1 cellular context compared by ENCODE assay signal in the genomic region with DNA sequence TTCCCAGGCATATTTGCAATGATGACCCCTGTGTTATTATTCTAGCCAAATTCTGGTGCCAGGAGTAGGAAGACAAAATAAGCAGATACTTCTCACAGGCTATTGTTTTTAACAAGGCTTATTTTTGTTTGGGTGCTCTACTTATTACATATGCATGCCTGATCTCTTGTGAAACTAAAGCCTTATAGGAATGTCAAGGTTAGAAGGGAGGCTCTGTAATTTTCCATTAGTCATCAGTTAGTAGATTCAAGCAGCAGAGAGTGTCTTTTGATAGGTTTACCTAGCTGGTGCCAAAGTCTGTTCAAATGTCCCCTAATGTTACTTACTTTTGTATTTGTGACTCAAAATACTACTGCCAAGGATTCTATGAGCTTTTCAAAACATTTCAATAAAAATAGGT.
TF ChIP-seq lines count a peak whose summit lies in the region.

No MANE protein-coding gene starts in this region.

TF ChIP-seq in K562, 482 proteins besides CTCF, POLR2A, EP300 and RAD21 (continued from another document):
- TF ChIP-seq HLTF (IDR thresholded peaks at IDR 0.05) (no peak), SIRT6 (IDR thresholded peaks at IDR 0.05; ENCODE audit: low read depth, low read length) (no peak)
